In genomic region chr5:120803282-120803681, GRCh38 we compare ENCODE assay signal across 9 cellular contexts.
A peak's percentile ranks its signal among the peaks of the same experiment; 100 is the strongest.
DNase-seq lines count a peak whose midpoint lies in the region; ATAC-seq and TF ChIP-seq lines count a peak whose summit lies in the region.
"Had no signal": no experiment of that assay in that cellular context is flagged by ENCODE, and none has a peak within 500 bp of the region (broad histone marks: within the 10 kb centered on the region; RNA-seq: fewer than 3 reads in every experiment).

No MANE protein-coding gene starts in this region.

- no peaks in the 10 kb centered on the region for H3K9me3 Mint-ChIP-seq in neural crest cell

- TF ChIP-seq CTCF in GM06990 (IDR thresholded peaks at IDR 0.05; ENCODE audit: insufficient read depth, low read length, poor library complexity, severe bottlenecking) (peak; percentile 1), choroid plexus epithelial cell (conservative IDR thresholded peaks at IDR 0.05; ENCODE audit: low read depth, low read length) (no peak), neural crest cell (conservative IDR thresholded peaks at IDR 0.05) (peak; percentile 62)

- H3K27me3 ChIP-seq in GM06990 (replicated peaks; ENCODE audit: control insufficient read depth, insufficient read depth, low read length), result no peaks in the 10 kb centered on the region

- no peaks in the 10 kb centered on the region for H3K36me3 ChIP-seq in GM06990 (ENCODE audit: control insufficient read depth, insufficient read depth, low read length)

- no peaks in the 10 kb centered on the region for H3K27me3 Mint-ChIP-seq in neural crest cell (ENCODE audit: low read depth)
- H3K27me3 Mint-ChIP-seq: activated T-helper 17 cell treated with anti-CD3 and anti-CD28 coated beads, Interleukin-2, amount 50 U/mL, for 72 hours had no signal

- ATAC-seq in GM18861 (IDR thresholded peaks at IDR 0.05; ENCODE audit: unreplicated experiment), result no peak
- no peak for ATAC-seq in HG03196 (IDR thresholded peaks at IDR 0.05; ENCODE audit: unreplicated experiment)
- ATAC-seq in HG03025 (IDR thresholded peaks at IDR 0.05; ENCODE audit: low FRiP score, unreplicated experiment), result no peak
- no peak for ATAC-seq in HG02981 (IDR thresholded peaks at IDR 0.05; ENCODE audit: unreplicated experiment)
- ATAC-seq: activated T-helper 17 cell treated with anti-CD3 and anti-CD28 coated beads, Interleukin-2, amount 50 U/mL, for 72 hours had no signal

- no peak overlapping the region for H3K4me3 ChIP-seq in GM06990 (replicated peaks; ENCODE audit: low read depth, low read length)
- peak overlapping the region; percentile 26 for H3K4me3 ChIP-seq in choroid plexus epithelial cell (ENCODE audit: low read depth, low read length)

- no peaks in the 10 kb centered on the region for H3K4me1 Mint-ChIP-seq in neural crest cell
- H3K4me1 Mint-ChIP-seq: activated T-helper 17 cell treated with anti-CD3 and anti-CD28 coated beads, Interleukin-2, amount 50 U/mL, for 72 hours had no signal

- H3K36me3 Mint-ChIP-seq in neural crest cell (ENCODE audit: low read depth), result no peaks in the 10 kb centered on the region

- no peak overlapping the region for H3K4me3 Mint-ChIP-seq in neural crest cell
- H3K4me3 Mint-ChIP-seq: activated T-helper 17 cell treated with anti-CD3 and anti-CD28 coated beads, Interleukin-2, amount 50 U/mL, for 72 hours had no signal

- DNase-seq in GM06990 (ENCODE audit: extremely low read depth, insufficient read length), result no peak
- DNase-seq in NCI-H526 treated with DMSO at 0.1 percent for 48 hours (lab: John Stamatoyannopoulos, UW), result peak; percentile 2
- DNase-seq in choroid plexus epithelial cell (ENCODE audit: low read depth), result peak; percentile 55
- no peak for DNase-seq in neural crest cell (ENCODE audit: low read depth, low spot score)

- H3K27ac Mint-ChIP-seq in neural crest cell (ENCODE audit: unreplicated experiment), result no peak overlapping the region
- H3K27ac Mint-ChIP-seq: activated T-helper 17 cell treated with anti-CD3 and anti-CD28 coated beads, Interleukin-2, amount 50 U/mL, for 72 hours had no signal

Comparison
In these comparisons a context has a peak if more than half of its experiments do, and no peak if none do; other contexts are left out.
1. DNase-seq: peak in NCI-H526 treated with DMSO at 0.1 percent for 48 hours (single experiment) and choroid plexus epithelial cell (single experiment); none in GM06990 (single experiment) and neural crest cell (single experiment).